Comparison of ENCODE assay signal across 21 cellular contexts in genomic region chr2:68726100-68726499, GRCh38. TPM values are rescaled to one million over a fixed set of nuclear protein-coding genes. Genes with fewer than 3 reads are reported as not detected.
DNase-seq lines count a peak whose midpoint lies in the region; ATAC-seq and TF ChIP-seq lines count a peak whose summit lies in the region.
"Had no signal": no experiment of that assay in that cellular context is flagged by ENCODE, and none has a peak within 500 bp of the region (broad histone marks: within the 10 kb centered on the region; RNA-seq: fewer than 3 reads in every experiment).

No MANE protein-coding gene starts in this region.

- CTCF ChIA-PET in CD8-positive, alpha-beta T cell (lab: Charles Lee): interaction anchor here (1.0 to 3.7 kb wide), 5 partner anchors 8 to 263 kb away, joined by 4 to 32 read pairs (median 9); no protein-coding TSS in a partner anchor

- peak overlapping the region; percentile 61 for H3K4me3 Mint-ChIP-seq in T-helper 2 cell treated with Interferon-gamma antibody and Interleukin-4, amounts not matched to agents 5 μg/mL and 100 μg/mL, for 36 hours
- H3K4me3 Mint-ChIP-seq in CD8-positive, alpha-beta T cell: no peak overlapping the region
- H3K4me3 Mint-ChIP-seq: brain had no signal

- no peaks in the 10 kb centered on the region for H3K9me3 ChIP-seq in CD8-positive, alpha-beta T cell (ENCODE audit: low read length)
- H3K9me3 ChIP-seq in OCI-LY1 (ENCODE audit: low read length): no peaks in the 10 kb centered on the region
- H3K9me3 ChIP-seq in effector memory CD4-positive, alpha-beta T cell (ENCODE audit: control insufficient read depth, low read length): no peaks in the 10 kb centered on the region
- H3K9me3 ChIP-seq: BE2C, mucosa of descending colon, upper lobe of right lung had no signal

- peak overlapping the region; percentile 54 for H3K9ac ChIP-seq in OCI-LY1 (ENCODE audit: low read length)

- no peaks in the 10 kb centered on the region for H4K20me1 ChIP-seq in OCI-LY1 (ENCODE audit: insufficient read depth, low read length)

- no peaks in the 10 kb centered on the region for H3K79me2 ChIP-seq in OCI-LY1 (ENCODE audit: insufficient read depth, low read length)

- peaks cover 76% of the 10 kb centered on the region for H3K4me1 Mint-ChIP-seq in T-helper 2 cell treated with Interferon-gamma antibody and Interleukin-4, amounts not matched to agents 5 μg/mL and 100 μg/mL, for 36 hours (ENCODE audit: low read depth)
- peaks cover 58% of the 10 kb centered on the region for H3K4me1 Mint-ChIP-seq in CD8-positive, alpha-beta T cell (ENCODE audit: low read depth)
- H3K4me1 Mint-ChIP-seq: brain had no signal

- H3K36me3 ChIP-seq in CD8-positive, alpha-beta T cell (ENCODE audit: insufficient read depth, low read length): no peaks in the 10 kb centered on the region
- no peaks in the 10 kb centered on the region for H3K36me3 ChIP-seq in OCI-LY1 (ENCODE audit: insufficient read depth, low read length)
- no peaks in the 10 kb centered on the region for H3K36me3 ChIP-seq in effector memory CD4-positive, alpha-beta T cell (ENCODE audit: control insufficient read depth, insufficient read depth, low read length)
- H3K36me3 ChIP-seq: BE2C, upper lobe of right lung had no signal

- H3K9me3 Mint-ChIP-seq in T-helper 2 cell treated with Interferon-gamma antibody and Interleukin-4, amounts not matched to agents 5 μg/mL and 100 μg/mL, for 36 hours: no peaks in the 10 kb centered on the region
- H3K9me3 Mint-ChIP-seq in CD8-positive, alpha-beta T cell: no peaks in the 10 kb centered on the region
- H3K9me3 Mint-ChIP-seq: brain, immature natural killer cell had no signal

- intact Hi-C loops in CD8-positive, alpha-beta T cell (cut with DNase I, micrococcal nuclease): loop anchor here in 1 of 2 experiments (5.0 kb wide), 3 partner anchors 36 to 259 kb away; partner anchors contain the start of genes APLF and FBXO48

- peak overlapping the region; percentile 85 for H3K27ac Mint-ChIP-seq in T-helper 2 cell treated with Interferon-gamma antibody and Interleukin-4, amounts not matched to agents 5 μg/mL and 100 μg/mL, for 36 hours
- peak overlapping the region; percentile 82 for H3K27ac Mint-ChIP-seq in CD8-positive, alpha-beta T cell
- H3K27ac Mint-ChIP-seq: brain had no signal

- no peaks in the 10 kb centered on the region for H3K27me3 Mint-ChIP-seq in T-helper 2 cell treated with Interferon-gamma antibody and Interleukin-4, amounts not matched to agents 5 μg/mL and 100 μg/mL, for 36 hours (ENCODE audit: low read depth)
- H3K27me3 Mint-ChIP-seq in CD8-positive, alpha-beta T cell (ENCODE audit: low read depth): no peaks in the 10 kb centered on the region
- H3K27me3 Mint-ChIP-seq: brain had no signal

- no peaks in the 10 kb centered on the region for H3K9me2 ChIP-seq in OCI-LY1 (ENCODE audit: low read depth, low read length)

- H3K36me3 Mint-ChIP-seq in T-helper 2 cell treated with Interferon-gamma antibody and Interleukin-4, amounts not matched to agents 5 μg/mL and 100 μg/mL, for 36 hours (ENCODE audit: low read depth): no peaks in the 10 kb centered on the region
- no peaks in the 10 kb centered on the region for H3K36me3 Mint-ChIP-seq in CD8-positive, alpha-beta T cell
- H3K36me3 Mint-ChIP-seq: brain had no signal

- no peak for ATAC-seq in CD8-positive, alpha-beta T cell
- ATAC-seq in GM21515 (IDR thresholded peaks at IDR 0.05; ENCODE audit: unreplicated experiment): no peak
- ATAC-seq in GM19035 (IDR thresholded peaks at IDR 0.05; ENCODE audit: unreplicated experiment): no peak
- no peak for ATAC-seq in SK-N-SH treated with all-trans-retinoic acid at 6 μM for 48 hours
- ATAC-seq: mucosa of descending colon, upper lobe of right lung had no signal

- no peak overlapping the region for H2AFZ ChIP-seq in OCI-LY1 (ENCODE audit: low read length)

- no peak for TF ChIP-seq CTCF in CD8-positive, alpha-beta T cell (IDR thresholded peaks at IDR 0.05)
- TF ChIP-seq CTCF in OCI-LY1 (IDR thresholded peaks at IDR 0.05; ENCODE audit: low read length): no peak

- H3K27ac ChIP-seq in CD8-positive, alpha-beta T cell (ENCODE audit: low read depth, low read length): no peak overlapping the region
- H3K27ac ChIP-seq in OCI-LY1 (ENCODE audit: low read depth, low read length, poor library complexity, severe bottlenecking): peak overlapping the region; percentile 89
- peak overlapping the region; percentile 44 for H3K27ac ChIP-seq in effector memory CD4-positive, alpha-beta T cell (ENCODE audit: insufficient read depth, low read length, poor library complexity, severe bottlenecking)
- H3K27ac ChIP-seq: upper lobe of right lung had no signal

- peaks cover 44% of the 10 kb centered on the region for H3K4me1 ChIP-seq in CD8-positive, alpha-beta T cell (ENCODE audit: insufficient read depth, low read length)
- H3K4me1 ChIP-seq in OCI-LY1 (ENCODE audit: insufficient read depth, low read length, severe bottlenecking): peaks cover 56% of the 10 kb centered on the region
- H3K4me1 ChIP-seq in effector memory CD4-positive, alpha-beta T cell (ENCODE audit: control insufficient read depth, insufficient read depth, low read length, poor library complexity, severe bottlenecking): peaks cover 49% of the 10 kb centered on the region
- H3K4me1 ChIP-seq: BE2C had no signal

- POLR2A ChIA-PET in CD8-positive, alpha-beta T cell (lab: Charles Lee): interaction anchor here (0.6 to 2.2 kb wide), 2 partner anchors 30 to 182 kb away, joined by 3 to 7 read pairs; no protein-coding TSS in a partner anchor

- peak overlapping the region; percentile 61; the same call in 1 of the 2 replicates for H3K4me2 ChIP-seq in OCI-LY1 (ENCODE audit: low read length)
- H3K4me2 ChIP-seq: smooth muscle cell had no signal

- no peaks in the 10 kb centered on the region for H3K27me3 ChIP-seq in CD8-positive, alpha-beta T cell (ENCODE audit: insufficient read depth, low read length)
- no peaks in the 10 kb centered on the region for H3K27me3 ChIP-seq in OCI-LY1 (ENCODE audit: insufficient read depth, low read length)
- H3K27me3 ChIP-seq in effector memory CD4-positive, alpha-beta T cell (replicated peaks; ENCODE audit: control insufficient read depth, insufficient read depth, low read length, poor library complexity, severe bottlenecking): no peaks in the 10 kb centered on the region
- H3K27me3 ChIP-seq: BE2C, upper lobe of right lung had no signal

- H3K4me3 ChIP-seq in CD8-positive, alpha-beta T cell (ENCODE audit: low read depth, low read length): no peak overlapping the region
- H3K4me3 ChIP-seq in OCI-LY1 (ENCODE audit: low read depth, low read length, poor library complexity, severe bottlenecking): no peak overlapping the region
- no peak overlapping the region for H3K4me3 ChIP-seq in effector memory CD4-positive, alpha-beta T cell (ENCODE audit: insufficient read depth, low read depth, low read length, poor library complexity, severe bottlenecking)
- H3K4me3 ChIP-seq: mucosa of descending colon, smooth muscle cell, upper lobe of right lung had no signal

- no peak for DNase-seq in T-helper 2 cell treated with Interferon-gamma antibody and Interleukin-4, amounts not matched to agents 5 μg/mL and 100 μg/mL, for 36 hours (ENCODE audit: low spot score)
- no peak for DNase-seq in T-helper 2 cell
- no peak for DNase-seq in CD8-positive, alpha-beta T cell
- DNase-seq in effector memory CD4-positive, alpha-beta T cell: no peak
- DNase-seq: 8988T; activated CD4-positive, CD25-positive, alpha-beta regulatory T cell; activated CD8-positive, alpha-beta memory T cell treated with anti-CD3 and anti-CD28 coated beads, Interleukin-2, amount 50 U/mL, for 48 hours; BE2C; immature natural killer cell; mucosa of descending colon; NCI-H2029 treated with DMSO at 0.1 percent for 48 hours; NCI-H446 treated with DMSO at 0.1 percent for 48 hours; SHP77; stimulated activated CD4-positive, alpha-beta T cell treated with anti-CD3 and anti-CD28 coated beads, Interleukin-4, amount 100 ng/mL, for 24 hours; upper lobe of right lung had no signal

- H3F3A ChIP-seq in OCI-LY1 (ENCODE audit: insufficient read depth, low read length): no peaks in the 10 kb centered on the region

TF ChIP-seq in SK-N-SH treated with all-trans-retinoic acid at 6 μM for 48 hours, 23 proteins besides CTCF, POLR2A, EP300 and RAD21 (continues in another document):
- TF ChIP-seq RARB (CRISPR knock-in tag; IDR thresholded peaks at IDR 0.05): no peak
- TF ChIP-seq TOX (CRISPR knock-in tag; IDR thresholded peaks at IDR 0.05; ENCODE audit: borderline replicate concordance): no peak
- TF ChIP-seq TCF4 (CRISPR knock-in tag; IDR thresholded peaks at IDR 0.05; ENCODE audit: borderline replicate concordance): no peak
- no peak for TF ChIP-seq POU6F1 (CRISPR knock-in tag; IDR thresholded peaks at IDR 0.05; ENCODE audit: borderline replicate concordance, low read depth)
- no peak for TF ChIP-seq CSDC2 (CRISPR knock-in tag; IDR thresholded peaks at IDR 0.05)
- TF ChIP-seq BACH2 (CRISPR knock-in tag; IDR thresholded peaks at IDR 0.05; ENCODE audit: borderline replicate concordance): no peak
- TF ChIP-seq OSR1 (CRISPR knock-in tag; IDR thresholded peaks at IDR 0.05): no peak
- no peak for TF ChIP-seq PPARA (CRISPR knock-in tag; IDR thresholded peaks at IDR 0.05; ENCODE audit: borderline replicate concordance)
- TF ChIP-seq SNAI2 (CRISPR knock-in tag; IDR thresholded peaks at IDR 0.05): no peak
- TF ChIP-seq ISL1 (CRISPR knock-in tag; IDR thresholded peaks at IDR 0.05): no peak
- TF ChIP-seq ESRRG (CRISPR knock-in tag; IDR thresholded peaks at IDR 0.05): no peak

RNA-seq across cellular contexts. Expression of gene ARHGAP25, which starts 8.5 kb away (rescaled TPM):
- total RNA-seq in CD8-positive, alpha-beta T cell: 10 to 100 TPM; 35.8 to 36.7 TPM
